ENCODE assay signal across 24 cellular contexts in genomic region chr4:166042510-166043055, GRCh38.
A peak's percentile ranks its signal among the peaks of the same experiment; 100 is the strongest.
DNase-seq lines count a peak whose midpoint lies in the region; ATAC-seq, FAIRE-seq and TF ChIP-seq lines count a peak whose summit lies in the region.
"Had no signal": no experiment of that assay in that cellular context is flagged by ENCODE, and none has a peak within 500 bp of the region (broad histone marks: within the 10 kb centered on the region; RNA-seq: fewer than 3 reads in every experiment).

No MANE protein-coding gene starts in this region.

- DNase-seq in A673 (ENCODE audit: low spot score) (peak; percentile 67), WERI-Rb-1 (peak; percentile 65), hepatocyte (ENCODE audit: low spot score) (no peak), COLO668 (lab: John Stamatoyannopoulos, UW; ENCODE audit: unreplicated experiment) (no peak), NCI-H2196 treated with DMSO at 0.1 percent for 48 hours (lab: John Stamatoyannopoulos, UW; ENCODE audit: unreplicated experiment) (no peak)
- no peak for DNase-seq in activated T-cell treated with anti-CD3 and anti-CD28 coated beads, Interleukin-2, amount 50 U/mL, for 24 hours
- DNase-seq: ACHN; activated CD8-positive, alpha-beta T cell treated with anti-CD3 and anti-CD28 coated beads, Interleukin-2, amount 10 ng/mL, durations not matched to agents 7 days and 5 days; Calu3; colonic mucosa; NCI-H1417 treated with DMSO at 0.1 percent for 48 hours; NCI-H2081 treated with DMSO at 0.1 percent for 48 hours; NCI-H446; stimulated activated CD4-positive, alpha-beta T cell treated with anti-CD3 and anti-CD28 coated beads, Interleukin-2, amount 100 ng/mL, for 24 hours; T-cell had no signal

- peaks cover 16% of the 10 kb centered on the region for H3K4me1 ChIP-seq in A673 (ENCODE audit: insufficient read depth, low read length, poor library complexity, severe bottlenecking)
- H3K4me1 ChIP-seq in hepatocyte (ENCODE audit: insufficient read depth), result peaks cover 8% of the 10 kb centered on the region
- H3K4me1 ChIP-seq: BLaER1, colonic mucosa had no signal

- no peak overlapping the region for H3K4me3 ChIP-seq in A673 (ENCODE audit: low read depth, low read length, poor library complexity, severe bottlenecking)
- H3K4me3 ChIP-seq in WERI-Rb-1 (ENCODE audit: low read depth, low read length), result no peak overlapping the region
- peak overlapping the region; percentile 2 for H3K4me3 ChIP-seq in hepatocyte
- H3K4me3 ChIP-seq: BLaER1, colonic mucosa, skin epidermis had no signal

- peak overlapping the region; percentile 18 for H2AFZ ChIP-seq in hepatocyte

- H3K27me3 ChIP-seq in A673 (replicated peaks; ENCODE audit: insufficient read depth, low read depth, low read length, poor library complexity) (no peaks in the 10 kb centered on the region), WERI-Rb-1 (ENCODE audit: insufficient read depth, low read depth, severe bottlenecking) (no peaks in the 10 kb centered on the region), hepatocyte (no peaks in the 10 kb centered on the region)
- H3K27me3 ChIP-seq: BLaER1, colonic mucosa had no signal

- H3K4me1 Mint-ChIP-seq in activated T-cell treated with anti-CD3 and anti-CD28 coated beads, Interleukin-2, amount 50 U/mL, for 24 hours (ENCODE audit: low read depth), result no peaks in the 10 kb centered on the region
- H3K4me1 Mint-ChIP-seq: brain, T-cell had no signal

- H3K79me2 ChIP-seq in hepatocyte, result no peaks in the 10 kb centered on the region

- ATAC-seq in GM21447 (IDR thresholded peaks at IDR 0.05; ENCODE audit: unreplicated experiment), result no peak
- ATAC-seq: activated CD8-positive, alpha-beta T cell treated with anti-CD3 and anti-CD28 coated beads, Interleukin-2, amount 10 ng/mL, durations not matched to agents 7 days and 5 days; T-cell had no signal

- no TSS peak for BruUV-seq in A673 (replicated peaks; lab: Mats Ljungman, UMichigan)

- POLR2A ChIA-PET in A673 (lab: Charles Lee; ENCODE audit: low non-redundant PET), result no interaction called here

- no peak overlapping the region for H3K27ac Mint-ChIP-seq in activated T-cell treated with anti-CD3 and anti-CD28 coated beads, Interleukin-2, amount 50 U/mL, for 24 hours
- H3K27ac Mint-ChIP-seq: activated CD8-positive, alpha-beta T cell treated with anti-CD3 and anti-CD28 coated beads, Interleukin-2, amount 10 ng/mL, durations not matched to agents 7 days and 5 days; brain; progenitor cell of endocrine pancreas; T-cell had no signal

- H3K36me3 ChIP-seq in A673 (ENCODE audit: insufficient read depth, low read length, poor library complexity, severe bottlenecking) (no peaks in the 10 kb centered on the region), WERI-Rb-1 (no peaks in the 10 kb centered on the region), hepatocyte (replicated peaks; ENCODE audit: insufficient read depth, low read depth) (no peaks in the 10 kb centered on the region)
- H3K36me3 ChIP-seq: BLaER1, colonic mucosa had no signal

- H3K4me3 Mint-ChIP-seq in activated T-cell treated with anti-CD3 and anti-CD28 coated beads, Interleukin-2, amount 50 U/mL, for 24 hours, result no peak overlapping the region
- H3K4me3 Mint-ChIP-seq: activated CD8-positive, alpha-beta T cell treated with anti-CD3 and anti-CD28 coated beads, Interleukin-2, amount 10 ng/mL, durations not matched to agents 7 days and 5 days; brain; T-cell had no signal

- H3K4me2 ChIP-seq in hepatocyte, result peak overlapping the region; percentile 71
- H3K4me2 ChIP-seq: BLaER1 had no signal

- H3K9me3 Mint-ChIP-seq in activated T-cell treated with anti-CD3 and anti-CD28 coated beads, Interleukin-2, amount 50 U/mL, for 24 hours, result peaks cover 2% of the 10 kb centered on the region
- H3K9me3 Mint-ChIP-seq: brain had no signal

- H3K9me2 ChIP-seq in hepatocyte (replicated peaks; ENCODE audit: insufficient read depth), result no peaks in the 10 kb centered on the region

- no peaks in the 10 kb centered on the region for H3K9me3 ChIP-seq in A673 (ENCODE audit: low read depth, low read length, poor library complexity, severe bottlenecking)
- H3K9me3 ChIP-seq in WERI-Rb-1 (ENCODE audit: severe bottlenecking), result no peaks in the 10 kb centered on the region
- no peaks in the 10 kb centered on the region for H3K9me3 ChIP-seq in hepatocyte (ENCODE audit: low read depth)
- H3K9me3 ChIP-seq: BLaER1, colonic mucosa had no signal

- CTCF ChIA-PET in A673 (lab: Charles Lee), result no interaction called here

- no peaks in the 10 kb centered on the region for H3K27me3 Mint-ChIP-seq in activated T-cell treated with anti-CD3 and anti-CD28 coated beads, Interleukin-2, amount 50 U/mL, for 24 hours
- H3K27me3 Mint-ChIP-seq: brain, progenitor cell of endocrine pancreas, T-cell had no signal

- peak; percentile 37 for FAIRE-seq in G401.6 (lab: Jason Lieb, UNC)
- FAIRE-seq: TTC549, urothelium cell line had no signal

- 23% methylated on average over 8 of the region's 8 CpGs for WGBS in hepatocyte (ENCODE audit: low lambda C conversion rate, missing lambda C conversion rate)

- TF ChIP-seq CTCF in A673 (conservative IDR thresholded peaks at IDR 0.05; ENCODE audit: low read depth, low read length) (no peak), WERI-Rb-1 (IDR thresholded peaks at IDR 0.05; ENCODE audit: low read depth, low read length) (no peak), hepatocyte (IDR thresholded peaks at IDR 0.05; ENCODE audit: poor library complexity) (no peak)

- H3K27ac ChIP-seq in A673 (ENCODE audit: low read depth, low read length, poor library complexity, severe bottlenecking), result peak overlapping the region; percentile 37
- no peak overlapping the region for H3K27ac ChIP-seq in WERI-Rb-1
- no peak overlapping the region for H3K27ac ChIP-seq in hepatocyte
- H3K27ac ChIP-seq: BLaER1, colonic mucosa, HL-60 had no signal

- H3K36me3 Mint-ChIP-seq in activated T-cell treated with anti-CD3 and anti-CD28 coated beads, Interleukin-2, amount 50 U/mL, for 24 hours (ENCODE audit: low read depth), result no peaks in the 10 kb centered on the region
- H3K36me3 Mint-ChIP-seq: brain, T-cell had no signal

- intact Hi-C loops in A673 (cut with micrococcal nuclease; ENCODE audit: unreplicated experiment), result no loop called here

- H4K20me1 ChIP-seq in hepatocyte (ENCODE audit: insufficient read depth, poor library complexity, severe bottlenecking), result no peaks in the 10 kb centered on the region
- H4K20me1 ChIP-seq: BLaER1 had no signal

Comparison
In these comparisons a context has a peak if more than half of its experiments do, and no peak if none do; other contexts are left out.
1. DNase-seq: peak in A673 (single experiment) and WERI-Rb-1 (single experiment); none in hepatocyte (single experiment), activated T-cell treated with anti-CD3 and anti-CD28 coated beads, Interleukin-2, amount 50 U/mL, for 24 hours (single experiment), COLO668 (single experiment) and NCI-H2196 treated with DMSO at 0.1 percent for 48 hours (single experiment).